Comparison of ENCODE assay signal across 1 cellular context in the genomic region with DNA sequence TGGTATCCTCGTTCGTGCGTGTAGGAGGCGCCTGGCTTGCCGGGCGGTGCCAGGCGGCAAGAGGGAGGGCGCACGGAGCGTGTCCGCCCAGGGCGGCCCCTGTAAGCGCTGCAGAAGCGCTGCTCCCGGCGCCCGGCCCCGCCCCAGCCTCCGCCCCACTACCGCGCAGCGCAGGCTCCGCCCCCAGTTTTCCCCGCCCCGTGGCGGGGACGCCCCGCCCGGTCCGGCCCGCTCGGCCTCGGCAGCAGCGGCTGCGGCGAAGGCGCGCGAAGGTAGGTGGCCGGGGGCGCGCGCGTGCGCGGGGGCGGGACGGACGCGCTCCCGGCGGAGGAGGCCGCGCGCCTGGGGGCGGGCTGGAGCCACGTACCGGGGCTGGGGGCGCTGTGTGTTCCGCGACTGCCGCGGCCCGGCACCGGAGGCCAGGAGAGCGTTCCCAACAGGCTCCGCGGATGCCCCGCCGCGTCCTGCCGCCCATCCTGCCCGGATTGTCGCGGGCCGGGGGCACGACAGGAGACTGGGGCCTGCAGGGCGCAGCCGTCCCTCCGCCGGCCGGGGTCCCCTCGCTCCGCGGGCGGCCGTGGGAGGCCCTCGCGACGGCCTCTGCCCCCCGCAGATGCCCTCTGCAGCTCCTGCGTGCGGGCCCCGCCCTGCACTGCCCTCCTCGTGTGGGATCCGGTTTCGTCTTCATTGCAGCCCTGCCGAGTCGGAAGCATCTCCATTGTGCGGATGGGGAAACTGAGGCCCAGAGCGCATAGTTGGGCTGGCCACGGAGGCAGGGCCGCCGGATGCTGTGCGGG.
TF ChIP-seq lines count a peak whose summit lies in the region.

No MANE protein-coding gene starts in this region.

TF ChIP-seq in HepG2, 621 proteins besides CTCF, POLR2A, EP300 and RAD21 (continued from another document and continues in another):
- TF ChIP-seq, protein P1, sequence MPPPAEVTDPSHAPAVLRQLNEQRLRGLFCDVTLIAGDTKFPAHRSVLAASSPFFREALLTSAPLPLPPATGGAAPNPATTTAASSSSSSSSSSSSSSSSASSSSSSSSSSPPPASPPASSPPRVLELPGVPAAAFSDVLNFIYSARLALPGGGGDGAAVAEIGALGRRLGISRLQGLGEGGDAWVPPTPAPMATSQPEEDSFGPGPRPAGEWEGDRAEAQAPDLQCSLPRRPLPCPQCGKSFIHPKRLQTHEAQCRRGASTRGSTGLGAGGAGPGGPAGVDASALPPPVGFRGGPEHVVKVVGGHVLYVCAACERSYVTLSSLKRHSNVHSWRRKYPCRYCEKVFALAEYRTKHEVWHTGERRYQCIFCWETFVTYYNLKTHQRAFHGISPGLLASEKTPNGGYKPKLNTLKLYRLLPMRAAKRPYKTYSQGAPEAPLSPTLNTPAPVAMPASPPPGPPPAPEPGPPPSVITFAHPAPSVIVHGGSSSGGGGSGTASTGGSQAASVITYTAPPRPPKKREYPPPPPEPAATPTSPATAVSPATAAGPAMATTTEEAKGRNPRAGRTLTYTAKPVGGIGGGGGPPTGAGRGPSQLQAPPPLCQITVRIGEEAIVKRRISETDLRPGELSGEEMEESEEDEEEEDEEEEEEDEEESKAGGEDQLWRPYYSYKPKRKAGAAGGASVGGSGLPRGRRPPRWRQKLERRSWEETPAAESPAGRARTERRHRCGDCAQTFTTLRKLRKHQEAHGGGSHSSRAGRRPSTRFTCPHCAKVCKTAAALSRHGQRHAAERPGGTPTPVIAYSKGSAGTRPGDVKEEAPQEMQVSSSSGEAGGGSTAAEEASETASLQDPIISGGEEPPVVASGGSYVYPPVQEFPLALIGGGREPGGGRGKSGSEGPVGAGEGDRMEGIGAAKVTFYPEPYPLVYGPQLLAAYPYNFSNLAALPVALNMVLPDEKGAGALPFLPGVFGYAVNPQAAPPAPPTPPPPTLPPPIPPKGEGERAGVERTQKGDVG (CRISPR knock-in tag; IDR thresholded peaks at IDR 0.05; ENCODE audit: borderline replicate concordance), result no peak
- no peak for TF ChIP-seq SMARCE1 (IDR thresholded peaks at IDR 0.05; ENCODE audit: borderline replicate concordance)
- TF ChIP-seq, protein P2, sequence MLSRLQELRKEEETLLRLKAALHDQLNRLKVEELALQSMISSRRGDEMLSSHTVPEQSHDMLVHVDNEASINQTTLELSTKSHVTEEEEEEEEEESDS (CRISPR knock-in tag; IDR thresholded peaks at IDR 0.05; ENCODE audit: borderline replicate concordance), result peak; percentile 37; the same call in 1 of the 2 replicates
- TF ChIP-seq DR1 (CRISPR knock-in tag; IDR thresholded peaks at IDR 0.05), result no peak
- TF ChIP-seq ZNF136 (CRISPR knock-in tag; IDR thresholded peaks at IDR 0.05; ENCODE audit: low read depth), result no peak
- TF ChIP-seq ZNF207 (IDR thresholded peaks at IDR 0.05; ENCODE audit: borderline replicate concordance), result no peak
- TF ChIP-seq HES4 (CRISPR knock-in tag; IDR thresholded peaks at IDR 0.05; ENCODE audit: borderline replicate concordance), result peak; percentile 56; the same call in 1 of the 2 replicates
- peak; percentile 31; the same call in 1 of the 2 replicates for TF ChIP-seq ZNF547 (CRISPR knock-in tag; IDR thresholded peaks at IDR 0.05)
- no peak for TF ChIP-seq ZNF432 (CRISPR knock-in tag; IDR thresholded peaks at IDR 0.05; ENCODE audit: borderline replicate concordance)
- TF ChIP-seq MED1 (CRISPR knock-in tag; IDR thresholded peaks at IDR 0.05), result 0 out of 2 replicates have a peak, but pooled peaks have one; percentile 51
- TF ChIP-seq, protein P3, sequence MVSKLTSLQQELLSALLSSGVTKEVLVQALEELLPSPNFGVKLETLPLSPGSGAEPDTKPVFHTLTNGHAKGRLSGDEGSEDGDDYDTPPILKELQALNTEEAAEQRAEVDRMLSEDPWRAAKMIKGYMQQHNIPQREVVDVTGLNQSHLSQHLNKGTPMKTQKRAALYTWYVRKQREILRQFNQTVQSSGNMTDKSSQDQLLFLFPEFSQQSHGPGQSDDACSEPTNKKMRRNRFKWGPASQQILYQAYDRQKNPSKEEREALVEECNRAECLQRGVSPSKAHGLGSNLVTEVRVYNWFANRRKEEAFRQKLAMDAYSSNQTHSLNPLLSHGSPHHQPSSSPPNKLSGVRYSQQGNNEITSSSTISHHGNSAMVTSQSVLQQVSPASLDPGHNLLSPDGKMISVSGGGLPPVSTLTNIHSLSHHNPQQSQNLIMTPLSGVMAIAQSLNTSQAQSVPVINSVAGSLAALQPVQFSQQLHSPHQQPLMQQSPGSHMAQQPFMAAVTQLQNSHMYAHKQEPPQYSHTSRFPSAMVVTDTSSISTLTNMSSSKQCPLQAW (CRISPR knock-in tag; IDR thresholded peaks at IDR 0.05), result no peak
- TF ChIP-seq, protein P4, sequence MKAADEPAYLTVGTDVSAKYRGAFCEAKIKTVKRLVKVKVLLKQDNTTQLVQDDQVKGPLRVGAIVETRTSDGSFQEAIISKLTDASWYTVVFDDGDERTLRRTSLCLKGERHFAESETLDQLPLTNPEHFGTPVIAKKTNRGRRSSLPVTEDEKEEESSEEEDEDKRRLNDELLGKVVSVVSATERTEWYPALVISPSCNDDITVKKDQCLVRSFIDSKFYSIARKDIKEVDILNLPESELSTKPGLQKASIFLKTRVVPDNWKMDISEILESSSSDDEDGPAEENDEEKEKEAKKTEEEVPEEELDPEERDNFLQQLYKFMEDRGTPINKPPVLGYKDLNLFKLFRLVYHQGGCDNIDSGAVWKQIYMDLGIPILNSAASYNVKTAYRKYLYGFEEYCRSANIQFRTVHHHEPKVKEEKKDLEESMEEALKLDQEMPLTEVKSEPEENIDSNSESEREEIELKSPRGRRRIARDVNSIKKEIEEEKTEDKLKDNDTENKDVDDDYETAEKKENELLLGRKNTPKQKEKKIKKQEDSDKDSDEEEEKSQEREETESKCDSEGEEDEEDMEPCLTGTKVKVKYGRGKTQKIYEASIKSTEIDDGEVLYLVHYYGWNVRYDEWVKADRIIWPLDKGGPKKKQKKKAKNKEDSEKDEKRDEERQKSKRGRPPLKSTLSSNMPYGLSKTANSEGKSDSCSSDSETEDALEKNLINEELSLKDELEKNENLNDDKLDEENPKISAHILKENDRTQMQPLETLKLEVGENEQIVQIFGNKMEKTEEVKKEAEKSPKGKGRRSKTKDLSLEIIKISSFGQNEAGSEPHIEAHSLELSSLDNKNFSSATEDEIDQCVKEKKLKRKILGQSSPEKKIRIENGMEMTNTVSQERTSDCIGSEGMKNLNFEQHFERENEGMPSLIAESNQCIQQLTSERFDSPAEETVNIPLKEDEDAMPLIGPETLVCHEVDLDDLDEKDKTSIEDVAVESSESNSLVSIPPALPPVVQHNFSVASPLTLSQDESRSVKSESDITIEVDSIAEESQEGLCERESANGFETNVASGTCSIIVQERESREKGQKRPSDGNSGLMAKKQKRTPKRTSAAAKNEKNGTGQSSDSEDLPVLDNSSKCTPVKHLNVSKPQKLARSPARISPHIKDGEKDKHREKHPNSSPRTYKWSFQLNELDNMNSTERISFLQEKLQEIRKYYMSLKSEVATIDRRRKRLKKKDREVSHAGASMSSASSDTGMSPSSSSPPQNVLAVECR (CRISPR knock-in tag; IDR thresholded peaks at IDR 0.05; ENCODE audit: borderline replicate concordance), result peak; percentile 38; the same call in 1 of the 2 replicates
- TF ChIP-seq SNAI1 (CRISPR knock-in tag; IDR thresholded peaks at IDR 0.05; ENCODE audit: borderline replicate concordance), result no peak
- peak; percentile 36; the same call in 1 of the 2 replicates for TF ChIP-seq ZSCAN31 (CRISPR knock-in tag; IDR thresholded peaks at IDR 0.05; ENCODE audit: low read depth)
- TF ChIP-seq, protein P5, sequence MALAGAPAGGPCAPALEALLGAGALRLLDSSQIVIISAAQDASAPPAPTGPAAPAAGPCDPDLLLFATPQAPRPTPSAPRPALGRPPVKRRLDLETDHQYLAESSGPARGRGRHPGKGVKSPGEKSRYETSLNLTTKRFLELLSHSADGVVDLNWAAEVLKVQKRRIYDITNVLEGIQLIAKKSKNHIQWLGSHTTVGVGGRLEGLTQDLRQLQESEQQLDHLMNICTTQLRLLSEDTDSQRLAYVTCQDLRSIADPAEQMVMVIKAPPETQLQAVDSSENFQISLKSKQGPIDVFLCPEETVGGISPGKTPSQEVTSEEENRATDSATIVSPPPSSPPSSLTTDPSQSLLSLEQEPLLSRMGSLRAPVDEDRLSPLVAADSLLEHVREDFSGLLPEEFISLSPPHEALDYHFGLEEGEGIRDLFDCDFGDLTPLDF (CRISPR knock-in tag; IDR thresholded peaks at IDR 0.05), result no peak
- no peak for TF ChIP-seq ZNF749 (CRISPR knock-in tag; IDR thresholded peaks at IDR 0.05; ENCODE audit: borderline replicate concordance)
- TF ChIP-seq KDM2A (CRISPR knock-in tag; IDR thresholded peaks at IDR 0.05; ENCODE audit: borderline replicate concordance, low read depth), result peak; percentile 7; the same call in 1 of the 2 replicates
- no peak for TF ChIP-seq SMAD1 (CRISPR knock-in tag; IDR thresholded peaks at IDR 0.05; ENCODE audit: borderline replicate concordance, low read depth)
- no peak for TF ChIP-seq SYNCRIP (IDR thresholded peaks at IDR 0.05; ENCODE audit: insufficient read depth, low read depth, low read length)
- TF ChIP-seq POGZ (CRISPR knock-in tag; IDR thresholded peaks at IDR 0.05), result no peak
- no peak for TF ChIP-seq ZNF652 (CRISPR knock-in tag; IDR thresholded peaks at IDR 0.05; ENCODE audit: borderline replicate concordance, low read depth)
- TF ChIP-seq, protein P6, sequence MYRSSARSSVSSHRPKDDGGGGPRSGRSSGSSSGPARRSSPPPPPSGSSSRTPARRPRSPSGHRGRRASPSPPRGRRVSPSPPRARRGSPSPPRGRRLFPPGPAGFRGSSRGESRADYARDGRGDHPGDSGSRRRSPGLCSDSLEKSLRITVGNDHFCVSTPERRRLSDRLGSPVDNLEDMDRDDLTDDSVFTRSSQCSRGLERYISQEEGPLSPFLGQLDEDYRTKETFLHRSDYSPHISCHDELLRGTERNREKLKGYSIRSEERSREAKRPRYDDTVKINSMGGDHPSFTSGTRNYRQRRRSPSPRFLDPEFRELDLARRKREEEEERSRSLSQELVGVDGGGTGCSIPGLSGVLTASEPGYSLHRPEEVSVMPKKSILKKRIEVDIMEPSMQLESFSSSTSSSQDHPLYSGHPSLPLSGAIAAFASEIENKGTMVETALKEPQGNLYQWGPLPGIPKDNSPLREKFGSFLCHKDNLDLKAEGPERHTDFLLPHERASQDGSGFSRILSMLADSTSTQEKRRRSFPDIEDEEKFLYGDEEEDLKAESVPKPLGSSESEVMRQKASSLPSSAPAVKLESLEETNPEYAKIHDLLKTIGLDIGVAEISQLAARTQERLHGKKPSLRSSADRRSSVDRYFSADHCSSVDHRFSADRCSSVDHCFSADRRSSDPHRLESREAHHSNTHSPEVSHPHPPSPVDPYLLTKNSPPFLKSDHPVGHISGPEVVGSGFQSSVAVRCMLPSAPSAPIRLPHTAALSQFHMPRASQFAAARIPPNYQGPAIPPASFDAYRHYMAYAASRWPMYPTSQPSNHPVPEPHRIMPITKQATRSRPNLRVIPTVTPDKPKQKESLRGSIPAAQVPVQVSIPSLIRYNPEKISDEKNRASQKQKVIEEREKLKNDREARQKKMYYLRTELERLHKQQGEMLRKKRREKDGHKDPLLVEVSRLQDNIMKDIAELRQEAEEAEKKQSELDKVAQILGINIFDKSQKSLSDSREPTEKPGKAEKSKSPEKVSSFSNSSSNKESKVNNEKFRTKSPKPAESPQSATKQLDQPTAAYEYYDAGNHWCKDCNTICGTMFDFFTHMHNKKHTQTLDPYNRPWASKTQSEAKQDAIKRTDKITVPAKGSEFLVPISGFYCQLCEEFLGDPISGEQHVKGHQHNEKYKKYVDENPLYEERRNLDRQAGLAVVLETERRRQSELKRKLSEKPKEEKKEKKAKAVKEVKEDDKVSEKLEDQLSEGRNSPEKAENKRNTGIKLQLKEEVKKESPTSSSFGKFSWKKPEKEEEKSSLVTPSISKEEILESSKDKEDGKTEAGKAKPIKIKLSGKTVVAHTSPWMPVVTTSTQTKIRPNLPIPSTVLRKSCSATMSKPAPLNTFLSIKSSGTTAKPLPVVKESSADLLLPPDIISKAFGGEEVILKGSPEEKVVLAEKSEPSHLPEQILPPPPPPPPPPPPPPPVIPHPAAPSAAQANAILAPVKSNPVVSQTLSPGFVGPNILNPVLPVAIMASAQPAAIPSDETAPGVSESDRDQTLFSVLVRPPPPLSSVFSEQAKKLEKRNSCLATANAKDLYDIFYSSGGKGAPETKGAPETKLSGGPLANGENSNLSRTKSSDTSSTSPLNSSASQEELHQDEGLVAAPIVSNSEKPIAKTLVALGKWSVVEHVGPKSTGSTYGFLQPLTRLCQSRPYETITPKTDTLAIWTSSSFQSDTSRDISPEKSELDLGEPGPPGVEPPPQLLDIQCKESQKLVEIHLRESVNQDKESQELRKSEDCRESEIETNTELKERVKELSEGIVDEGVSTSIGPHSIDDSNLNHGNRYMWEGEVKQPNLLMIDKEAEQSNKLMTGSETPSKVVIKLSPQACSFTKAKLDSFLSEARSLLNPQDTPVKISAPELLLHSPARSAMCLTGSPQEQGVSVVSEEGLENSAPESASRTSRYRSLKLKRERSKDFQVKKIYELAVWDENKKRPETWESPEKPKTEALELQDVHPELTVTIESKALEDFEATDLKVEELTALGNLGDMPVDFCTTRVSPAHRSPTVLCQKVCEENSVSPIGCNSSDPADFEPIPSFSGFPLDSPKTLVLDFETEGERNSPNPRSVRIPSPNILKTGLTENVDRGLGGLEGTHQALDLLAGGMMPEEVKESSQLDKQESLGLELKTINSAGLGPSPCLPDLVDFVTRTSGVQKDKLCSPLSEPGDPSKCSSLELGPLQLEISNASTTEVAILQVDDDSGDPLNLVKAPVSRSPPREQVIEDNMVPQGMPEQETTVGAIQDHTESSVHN (CRISPR knock-in tag; IDR thresholded peaks at IDR 0.05), result no peak
- no peak for TF ChIP-seq ZNF737 (CRISPR knock-in tag; IDR thresholded peaks at IDR 0.05; ENCODE audit: borderline replicate concordance)
- TF ChIP-seq ZSCAN12 (CRISPR knock-in tag; IDR thresholded peaks at IDR 0.05), result no peak
- TF ChIP-seq POLR2G (IDR thresholded peaks at IDR 0.05; ENCODE audit: low read depth, low read length), result peak; percentile 49; the same call in 1 of the 2 replicates
- TF ChIP-seq, protein P7, sequence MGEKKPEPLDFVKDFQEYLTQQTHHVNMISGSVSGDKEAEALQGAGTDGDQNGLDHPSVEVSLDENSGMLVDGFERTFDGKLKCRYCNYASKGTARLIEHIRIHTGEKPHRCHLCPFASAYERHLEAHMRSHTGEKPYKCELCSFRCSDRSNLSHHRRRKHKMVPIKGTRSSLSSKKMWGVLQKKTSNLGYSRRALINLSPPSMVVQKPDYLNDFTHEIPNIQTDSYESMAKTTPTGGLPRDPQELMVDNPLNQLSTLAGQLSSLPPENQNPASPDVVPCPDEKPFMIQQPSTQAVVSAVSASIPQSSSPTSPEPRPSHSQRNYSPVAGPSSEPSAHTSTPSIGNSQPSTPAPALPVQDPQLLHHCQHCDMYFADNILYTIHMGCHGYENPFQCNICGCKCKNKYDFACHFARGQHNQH (CRISPR knock-in tag; IDR thresholded peaks at IDR 0.05), result 0 out of 2 replicates have a peak, but pooled peaks have one; percentile 3
- TF ChIP-seq ZBTB38 (CRISPR knock-in tag; IDR thresholded peaks at IDR 0.05), result 0 out of 2 replicates have a peak, but pooled peaks have one; percentile 18
- TF ChIP-seq, protein P8, sequence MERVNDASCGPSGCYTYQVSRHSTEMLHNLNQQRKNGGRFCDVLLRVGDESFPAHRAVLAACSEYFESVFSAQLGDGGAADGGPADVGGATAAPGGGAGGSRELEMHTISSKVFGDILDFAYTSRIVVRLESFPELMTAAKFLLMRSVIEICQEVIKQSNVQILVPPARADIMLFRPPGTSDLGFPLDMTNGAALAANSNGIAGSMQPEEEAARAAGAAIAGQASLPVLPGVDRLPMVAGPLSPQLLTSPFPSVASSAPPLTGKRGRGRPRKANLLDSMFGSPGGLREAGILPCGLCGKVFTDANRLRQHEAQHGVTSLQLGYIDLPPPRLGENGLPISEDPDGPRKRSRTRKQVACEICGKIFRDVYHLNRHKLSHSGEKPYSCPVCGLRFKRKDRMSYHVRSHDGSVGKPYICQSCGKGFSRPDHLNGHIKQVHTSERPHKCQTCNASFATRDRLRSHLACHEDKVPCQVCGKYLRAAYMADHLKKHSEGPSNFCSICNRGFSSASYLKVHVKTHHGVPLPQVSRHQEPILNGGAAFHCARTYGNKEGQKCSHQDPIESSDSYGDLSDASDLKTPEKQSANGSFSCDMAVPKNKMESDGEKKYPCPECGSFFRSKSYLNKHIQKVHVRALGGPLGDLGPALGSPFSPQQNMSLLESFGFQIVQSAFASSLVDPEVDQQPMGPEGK (CRISPR knock-in tag; IDR thresholded peaks at IDR 0.05), result peak; percentile 13; the same call in 1 of the 2 replicates
